ENCODE assay signal across 27 cellular contexts in the genomic region with DNA sequence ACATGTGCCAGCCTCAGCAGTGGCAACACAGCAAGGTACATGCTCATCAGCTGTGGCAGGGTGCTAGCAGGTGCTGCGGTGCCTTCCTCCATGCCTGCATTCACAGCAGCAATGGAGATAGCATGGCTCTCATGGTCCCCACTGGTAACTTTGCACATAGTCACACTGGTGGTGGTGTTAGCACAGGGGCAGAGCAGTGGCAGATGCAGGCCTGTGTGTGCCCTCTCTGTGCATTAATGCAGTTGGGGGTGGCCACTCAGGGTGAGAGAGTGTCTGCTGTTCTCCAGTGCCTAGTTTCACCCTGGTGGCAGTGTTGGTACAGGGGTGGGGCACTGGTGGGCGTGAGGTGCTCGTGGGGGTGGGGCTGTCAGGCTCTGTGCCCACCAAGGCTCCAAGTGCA. TPM values are rescaled to one million over a fixed set of nuclear protein-coding genes. Genes with fewer than 3 reads are reported as not detected.
"Had no signal": no experiment of that assay in that cellular context is flagged by ENCODE, and none has a peak within 500 bp of the region (broad histone marks: within the 10 kb centered on the region; RNA-seq: fewer than 3 reads in every experiment).

No MANE protein-coding gene starts in this region.

- H3K27ac ChIP-seq: brain microvascular endothelial cell, SJSA1 had no signal

- H3K4me1 ChIP-seq: SJSA1 had no signal

- H3K27me3 ChIP-seq: brain microvascular endothelial cell, MG63, SJSA1 had no signal

- DNase-seq: activated CD4-positive, alpha-beta T cell treated with anti-CD3 and anti-CD28 coated beads for 48 hours; activated CD4-positive, alpha-beta T cell treated with anti-CD3 and anti-CD28 coated beads, Interleukin-2, amount 50 U/mL, for 4 hours; activated CD4-positive, CD25-positive, alpha-beta regulatory T cell treated with anti-CD3 and anti-CD28 coated beads, Interleukin-2, amount 50 U/mL, for 72 hours; activated CD8-positive, alpha-beta memory T cell treated with anti-CD3 and anti-CD28 coated beads, Interleukin-2, amount 50 U/mL, for 48 hours; activated CD8-positive, alpha-beta T cell treated with anti-CD3 and anti-CD28 coated beads, Interleukin-2, amount 10 ng/mL, durations not matched to agents 7 days and 5 days; activated naive CD8-positive, alpha-beta T cell treated with anti-CD3 and anti-CD28 coated beads, Interleukin-2, amount 50 U/mL, for 24 hours; activated T-cell treated with anti-CD3 and anti-CD28 coated beads, Interleukin-2, amount 50 U/mL, for 1 hour; amniotic stem cell; brain microvascular endothelial cell; MG63; MV-4-11; NCI-H1092 treated with DMSO at 0.1 percent for 48 hours; NCI-H1417 treated with DMSO at 0.1 percent for 48 hours; NCI-H1694 treated with DMSO at 0.1 percent for 48 hours; NCI-H2029 treated with DMSO at 0.1 percent for 48 hours; NCI-H345; NCI-H510A; NCI-H526 treated with DMSO at 0.1 percent for 48 hours; NK-92 treated with Interleukin-12 subunit alpha and Interleukin-12 subunit beta, amount 100 ng/mL, for 24 hours; SHP77; SW 1271 had no signal

- ATAC-seq: activated CD8-positive, alpha-beta T cell treated with anti-CD3 and anti-CD28 coated beads, Interleukin-2, amount 10 ng/mL, durations not matched to agents 7 days and 5 days; activated naive CD4-positive, alpha-beta T cell treated with anti-CD3 and anti-CD28 coated beads, Interleukin-2, amount 50 U/mL, for 72 hours; activated naive CD8-positive, alpha-beta T cell treated with anti-CD3 and anti-CD28 coated beads, Interleukin-2, amount 50 U/mL, for 24 hours; SK-N-SH treated with all-trans-retinoic acid at 6 μM for 48 hours; WTC11 had no signal

- H3K36me3 ChIP-seq: brain microvascular endothelial cell, MG63, SJSA1 had no signal

- FAIRE-seq: RCC 7860 had no signal

- H3K4me3 ChIP-seq: MG63, SJSA1 had no signal

- H3K9me3 ChIP-seq: MG63, SJSA1 had no signal

RNA-seq across cellular contexts. Expression of gene PPP1R3A, which starts 17.7 kb away (rescaled TPM):
- total RNA-seq: activated CD8-positive, alpha-beta T cell treated with anti-CD3 and anti-CD28 coated beads, Interleukin-2, amount 10 ng/mL, durations not matched to agents 7 days and 5 days; activated naive CD4-positive, alpha-beta T cell treated with anti-CD3 and anti-CD28 coated beads, Interleukin-2, amount 50 U/mL, for 72 hours; SJSA1; T-helper 1 cell treated with Interleukin-12 subunit alpha and Interleukin-12 subunit beta and Interleukin-4 antibody, amounts not matched to agents 30 ng/mL and 1 ng/mL, for 36 hours had no signal
